In the genomic region with DNA sequence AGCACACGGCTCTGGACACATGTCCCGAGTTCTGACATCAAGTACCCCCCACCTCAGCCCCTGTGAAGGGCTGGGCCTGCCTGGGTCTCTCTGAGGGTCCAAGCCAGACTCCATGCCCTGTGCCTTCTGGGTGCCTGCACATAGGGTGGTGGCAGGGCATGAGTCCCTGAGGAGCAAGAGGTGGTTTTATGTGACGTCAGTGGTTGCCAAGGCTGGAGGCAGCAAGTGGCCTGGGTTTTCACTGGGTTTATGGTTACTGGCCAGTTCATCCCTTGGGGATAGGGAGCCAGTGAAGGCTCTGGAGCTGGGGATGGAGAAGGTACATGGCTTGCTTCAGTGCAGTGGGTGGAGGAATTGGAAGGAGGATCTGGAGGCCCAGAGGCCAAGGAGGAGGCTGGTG, we compare ENCODE assay signal across 22 cellular contexts. TPM values are rescaled to one million over a fixed set of nuclear protein-coding genes. Genes with fewer than 3 reads are reported as not detected.
A peak's percentile ranks its signal among the peaks of the same experiment; 100 is the strongest.
DNase-seq lines count a peak whose midpoint lies in the region; ATAC-seq, FAIRE-seq and TF ChIP-seq lines count a peak whose summit lies in the region.
"Had no signal": no experiment of that assay in that cellular context is flagged by ENCODE, and none has a peak within 500 bp of the region (broad histone marks: within the 10 kb centered on the region; RNA-seq: fewer than 3 reads in every experiment).

No MANE protein-coding gene starts in this region.

- CTCF ChIA-PET in HepG2 (lab: Yijun Ruan, JAX; ENCODE audit: low intra/inter-chr PET ratio, low total read pairs) (no interaction called here), H1 (lab: Charles Lee; ENCODE audit: partially characterized antibody) (interaction anchor here (17.3 to 18.9 kb wide), 2 partner anchors 6 to 8 kb away, joined by 237 read pairs; no protein-coding TSS in a partner anchor), mammary epithelial cell (lab: Charles Lee; ENCODE audit: low non-redundant PET) (no interaction called here)

- H3K27me3 ChIP-seq in HepG2 (ENCODE audit: control insufficient read depth in 1 of 2, insufficient read depth in 2 of 2, low read length in 2 of 2), result peaks cover 11 to 74% of the 10 kb centered on the region in 2 experiments
- no peaks in the 10 kb centered on the region for H3K27me3 ChIP-seq in right lobe of liver
- no peaks in the 10 kb centered on the region; a peak in 2 of 7 replicates for H3K27me3 ChIP-seq in H1 (replicated peaks in 1 of 4; ENCODE audit: control insufficient read depth in 3 of 4, extremely low read depth in 1 of 4, insufficient read depth in 3 of 4, low read length in 3 of 4)
- H3K27me3 ChIP-seq in neuronal stem cell (ENCODE audit: control insufficient read depth in 3 of 3, insufficient read depth in 3 of 3, low read depth in 1 of 3, low read length in 3 of 3), result peaks cover 0 to 32% (median 0%) of the 10 kb centered on the region in 3 experiments
- peaks cover 3% of the 10 kb centered on the region for H3K27me3 ChIP-seq in mammary epithelial cell (ENCODE audit: insufficient read depth, low read length)
- H3K27me3 ChIP-seq: SJSA1 had no signal

- H3K27ac ChIP-seq in HepG2 (ENCODE audit: extremely low read length, insufficient read depth, low read length) (no peak overlapping the region), right lobe of liver (no peak overlapping the region), H1 (ENCODE audit: low read depth, low read length) (no peak overlapping the region), neuronal stem cell (replicated peaks; ENCODE audit: low read length) (no peak overlapping the region), mammary epithelial cell (ENCODE audit: insufficient read depth, low read depth, low read length) (no peak overlapping the region)
- H3K27ac ChIP-seq: HL-60, KMS-11, SJSA1 had no signal

- no peak overlapping the region for H4K5ac ChIP-seq in H1 (ENCODE audit: insufficient read length, low read depth, low read length)

- WGBS in HepG2 (ENCODE audit: low lambda C conversion rate), result no CpG with 5 or more reads among the region's 3 CpGs
- no CpG with 5 or more reads among the region's 3 CpGs for WGBS in right lobe of liver (ENCODE audit: insufficient coverage, low coverage, low lambda C conversion rate, missing lambda C conversion rate)
- WGBS in H1 (ENCODE audit: extremely low coverage in 1 of 2, insufficient coverage in 1 of 2, insufficient read length in 1 of 2, insufficient replicate concordance in 2 of 2, low coverage in 1 of 2, low lambda C conversion rate in 2 of 2, missing lambda C conversion rate in 1 of 2), 2 experiments, result 100% methylated on average over 3 of the region's 3 CpGs; no CpG with 5 or more reads in 1 of the 2 experiments
- no CpG with 5 or more reads among the region's 3 CpGs for WGBS in neuronal stem cell (ENCODE audit: extremely low coverage in 2 of 2, insufficient read length in 2 of 2, insufficient replicate concordance in 1 of 2), 2 donors
- 75% methylated on average over 1 of the region's 3 CpGs for WGBS in mammary epithelial cell (ENCODE audit: low coverage, missing lambda C conversion rate)

- H3K4ac ChIP-seq in H1 (replicated peaks; ENCODE audit: insufficient read length, low read depth, low read length), result no peak overlapping the region
- H3K4ac ChIP-seq in neuronal stem cell (ENCODE audit: low read length), result no peak overlapping the region

- H3K4me2 ChIP-seq in HepG2 (ENCODE audit: low read depth, low read length) (no peak overlapping the region), H1 (ENCODE audit: insufficient read depth in 1 of 2, low read depth in 2 of 2, low read length in 2 of 2) (no peak overlapping the region), neuronal stem cell (ENCODE audit: insufficient read depth, low read length, poor library complexity, severe bottlenecking) (no peak overlapping the region), mammary epithelial cell (ENCODE audit: insufficient read depth, low read depth, low read length) (no peak overlapping the region)
- H3K4me2 ChIP-seq: KMS-11 had no signal

- TF ChIP-seq EP300 in HepG2 (IDR thresholded peaks at IDR 0.05; ENCODE audit: low read depth in 2 of 2, low read length in 2 of 2) (no peak), HepG2 (CRISPR knock-in tag; IDR thresholded peaks at IDR 0.05; ENCODE audit: borderline replicate concordance) (no peak), H1 (IDR thresholded peaks at IDR 0.05; ENCODE audit: borderline replicate concordance in 1 of 2, low read depth in 2 of 2, low read length in 2 of 2) (no peak)

- H3K36me3 ChIP-seq in HepG2 (replicated peaks in 1 of 2; ENCODE audit: control insufficient read depth in 1 of 2, insufficient read depth in 2 of 2, low read length in 2 of 2) (no peaks in the 10 kb centered on the region), right lobe of liver (no peaks in the 10 kb centered on the region), H1 (ENCODE audit: control insufficient read depth in 2 of 4, insufficient read depth in 4 of 4, low read length in 3 of 4) (no peaks in the 10 kb centered on the region), neuronal stem cell (replicated peaks in 1 of 2; ENCODE audit: control insufficient read depth in 2 of 2, insufficient read depth in 2 of 2, low read length in 2 of 2) (no peaks in the 10 kb centered on the region), mammary epithelial cell (ENCODE audit: insufficient read depth, low read length) (no peaks in the 10 kb centered on the region)

- no peak for TF ChIP-seq CTCF in HepG2 (CRISPR knock-in tag; IDR thresholded peaks at IDR 0.05)
- no peak for TF ChIP-seq CTCF in right lobe of liver (IDR thresholded peaks at IDR 0.05)
- no peak for TF ChIP-seq CTCF in H1 (IDR thresholded peaks at IDR 0.05; ENCODE audit: control extremely low read depth in 1 of 3, insufficient read depth in 1 of 3, low read depth in 1 of 3, low read length in 3 of 3)
- no peak for TF ChIP-seq CTCF in type B pancreatic cell (conservative IDR thresholded peaks at IDR 0.05)
- no peak for TF ChIP-seq CTCF in mammary epithelial cell (conservative IDR thresholded peaks at IDR 0.05 in 1 of 2, IDR thresholded peaks at IDR 0.05 in 1 of 2; ENCODE audit: extremely low read depth in 1 of 2, insufficient read depth in 1 of 2, low read depth in 1 of 2, low read length in 2 of 2)

- H3K27ac Mint-ChIP-seq in type B pancreatic cell, result peak overlapping the region; percentile 79

- H3K9ac ChIP-seq in HepG2 (ENCODE audit: insufficient read depth, low read depth, low read length), result no peak overlapping the region
- no peak overlapping the region for H3K9ac ChIP-seq in H1 (replicated peaks in 1 of 4; ENCODE audit: extremely low read depth in 1 of 4, low read depth in 3 of 4, low read length in 3 of 4)
- H3K9ac ChIP-seq in neuronal stem cell (ENCODE audit: low read depth, low read length, poor library complexity), result no peak overlapping the region
- H3K9ac ChIP-seq in mammary epithelial cell (ENCODE audit: insufficient read depth, low read length), result no peak overlapping the region
- H3K9ac ChIP-seq: KMS-11 had no signal

- H3K79me2 ChIP-seq in HepG2 (ENCODE audit: insufficient read depth, low read length) (no peaks in the 10 kb centered on the region), H1 (ENCODE audit: control insufficient read depth in 1 of 2, insufficient read depth in 2 of 2, low read length in 2 of 2) (no peaks in the 10 kb centered on the region), mammary epithelial cell (ENCODE audit: insufficient read depth, low read length) (no peaks in the 10 kb centered on the region)

- POLR2A ChIA-PET in HepG2 (lab: Yijun Ruan, JAX) (no interaction called here), H1 (lab: Charles Lee; ENCODE audit: partially characterized antibody) (no interaction called here)

- intact Hi-C loops in HepG2 (cut with micrococcal nuclease; ENCODE audit: unreplicated experiment), result no loop called here
- intact Hi-C loops in right lobe of liver (cut with DNase I), result no loop called here
- intact Hi-C loops in mammary epithelial cell (cut with micrococcal nuclease), result no loop called here

- no peaks in the 10 kb centered on the region for H3K36me3 Mint-ChIP-seq in type B pancreatic cell
- H3K36me3 Mint-ChIP-seq: CD14-positive monocyte had no signal

- H3K79me1 ChIP-seq in H1 (ENCODE audit: low read depth, low read length) (no peaks in the 10 kb centered on the region), neuronal stem cell (ENCODE audit: low read depth, low read length) (no peaks in the 10 kb centered on the region)

- H3K4me3 ChIP-seq in HepG2 (replicated peaks in 1 of 3; ENCODE audit: insufficient read depth in 1 of 3, low read depth in 2 of 3, low read length in 3 of 3) (no peak overlapping the region), right lobe of liver (no peak overlapping the region), H1 (ENCODE audit: extremely low read depth in 1 of 4, insufficient read depth in 2 of 4, low read depth in 3 of 4, low read length in 4 of 4) (no peak overlapping the region), neuronal stem cell (ENCODE audit: low read length in 2 of 2) (no peak overlapping the region), mammary epithelial cell (replicated peaks in 1 of 3; ENCODE audit: insufficient read depth in 1 of 3, low read depth in 2 of 3, low read length in 3 of 3) (no peak overlapping the region)
- H3K4me3 ChIP-seq: SJSA1 had no signal

- H3K4me1 Mint-ChIP-seq in type B pancreatic cell (ENCODE audit: unreplicated experiment), result peaks cover 25% of the 10 kb centered on the region
- H3K4me1 Mint-ChIP-seq: CD14-positive monocyte had no signal

- ATAC-seq in HepG2 (no peak), right lobe of liver (no peak)

- no peaks in the 10 kb centered on the region for H4K20me1 ChIP-seq in HepG2 (ENCODE audit: insufficient read depth, low read length)
- no peaks in the 10 kb centered on the region for H4K20me1 ChIP-seq in H1 (replicated peaks in 1 of 2; ENCODE audit: control insufficient read depth in 1 of 2, insufficient read depth in 2 of 2, low read length in 2 of 2)
- no peaks in the 10 kb centered on the region for H4K20me1 ChIP-seq in mammary epithelial cell (ENCODE audit: insufficient read depth, low read length)

- BruUV-seq in HepG2 (replicated peaks; lab: Mats Ljungman, UMichigan) (no TSS peak), mammary epithelial cell (replicated peaks; lab: Mats Ljungman, UMichigan) (no TSS peak)

- DNase-seq in HepG2 (ENCODE audit: low spot score) (no peak), right lobe of liver (no peak), H1 (ENCODE audit: low read depth in 1 of 2, low spot score in 2 of 2) (no peak), neuronal stem cell (ENCODE audit: low spot score) (no peak), type B pancreatic cell (ENCODE audit: extremely low spot score, unreplicated experiment) (no peak), NOMO-1 treated with dmso at 0.1 percent for 144 hours (lab: John Stamatoyannopoulos, UW; ENCODE audit: unreplicated experiment) (no peak), mammary epithelial cell (no peak), mucosa of gallbladder (ENCODE audit: low spot score) (no peak)
- DNase-seq: NCI-H1105 treated with DMSO at 0.1 percent for 48 hours, NCI-H2081, NCI-H2171, NCI-H524 treated with DMSO at 0.1 percent for 48 hours, OCI-M1 had no signal

- H3K9me3 Mint-ChIP-seq in type B pancreatic cell, result no peaks in the 10 kb centered on the region
- H3K9me3 Mint-ChIP-seq: CD14-positive monocyte had no signal

- H2BK20ac ChIP-seq in H1 (ENCODE audit: low read length), result peak overlapping the region; percentile 61; the same call in 1 of the 2 replicates

- no peak overlapping the region for H3K18ac ChIP-seq in H1 (ENCODE audit: extremely low read depth, low read length)
- no peak overlapping the region for H3K18ac ChIP-seq in neuronal stem cell (ENCODE audit: low read length)

- H2BK15ac ChIP-seq in H1 (ENCODE audit: low read length), result peak overlapping the region; percentile 92; the same call in 1 of the 2 replicates
- no peak overlapping the region for H2BK15ac ChIP-seq in neuronal stem cell (ENCODE audit: low read length)

- in situ Hi-C loops in HepG2 (cut with HindIII; ENCODE audit: extremely low pct_ligation_motif_present, low pct_unique_long_range_greater_than_20kb) (no loop called here), mammary epithelial cell (cut with MboI; ENCODE audit: low sequenced_read_pairs in 2 of 2) (no loop called here)

- H2BK120ac ChIP-seq in H1 (replicated peaks; ENCODE audit: low read depth, low read length) (peak overlapping the region; percentile 79), neuronal stem cell (ENCODE audit: low read depth, low read length) (no peak overlapping the region)

- H3K4me1 ChIP-seq in HepG2 (ENCODE audit: insufficient read depth, low read length), result peaks cover 15% of the 10 kb centered on the region; the same call in 1 of the 2 replicates
- no peaks in the 10 kb centered on the region for H3K4me1 ChIP-seq in right lobe of liver
- H3K4me1 ChIP-seq in H1 (replicated peaks in 1 of 4; ENCODE audit: control insufficient read depth in 3 of 4, insufficient read depth in 4 of 4, low read length in 3 of 4), result peaks cover 4 to 13% (median 5%) of the 10 kb centered on the region in 4 experiments
- H3K4me1 ChIP-seq in neuronal stem cell (ENCODE audit: control insufficient read depth in 2 of 2, insufficient read depth in 1 of 2, low read depth in 1 of 2, low read length in 2 of 2), result peaks cover 0 to 14% of the 10 kb centered on the region in 2 donors
- no peaks in the 10 kb centered on the region for H3K4me1 ChIP-seq in mammary epithelial cell (ENCODE audit: insufficient read depth, low read length)

- H3K23ac ChIP-seq in H1 (ENCODE audit: insufficient read length) (no peak overlapping the region), neuronal stem cell (ENCODE audit: low read depth, low read length, poor library complexity) (no peak overlapping the region)

- H3K4me3 Mint-ChIP-seq in type B pancreatic cell, result no peak overlapping the region
- H3K4me3 Mint-ChIP-seq: CD14-positive monocyte had no signal

- no peak for TF ChIP-seq POLR2A in HepG2 (IDR thresholded peaks at IDR 0.05; ENCODE audit: insufficient read depth in 1 of 2, low read depth in 2 of 2, low read length in 2 of 2)
- TF ChIP-seq POLR2A in right lobe of liver (IDR thresholded peaks at IDR 0.05), result no peak
- no peak for TF ChIP-seq POLR2A in H1 (IDR thresholded peaks at IDR 0.05; ENCODE audit: control extremely low read depth in 1 of 2, low read depth in 2 of 2, low read length in 2 of 2)

- H4K8ac ChIP-seq in H1 (ENCODE audit: extremely low read depth, insufficient read depth, low read length) (no peak overlapping the region; the same call in 1 of the 2 replicates), neuronal stem cell (ENCODE audit: low read depth, low read length) (no peak overlapping the region)

- H4K91ac ChIP-seq in H1 (replicated peaks; ENCODE audit: insufficient read length, low read length) (no peak overlapping the region), neuronal stem cell (ENCODE audit: low read depth, low read length, poor library complexity) (no peak overlapping the region)

- no peak overlapping the region for H2AFZ ChIP-seq in HepG2 (ENCODE audit: low read length)
- no peak overlapping the region for H2AFZ ChIP-seq in H1 (ENCODE audit: low read length)
- no peak overlapping the region for H2AFZ ChIP-seq in neuronal stem cell (ENCODE audit: low read length)
- H2AFZ ChIP-seq in mammary epithelial cell (ENCODE audit: low read depth, low read length), result no peak overlapping the region

- TF ChIP-seq RAD21 in HepG2 (CRISPR knock-in tag; IDR thresholded peaks at IDR 0.05), result no peak
- TF ChIP-seq RAD21 in H1 (IDR thresholded peaks at IDR 0.05 in 1 of 2, conservative IDR thresholded peaks at IDR 0.05 in 1 of 2; ENCODE audit: low read depth in 2 of 2, low read length in 2 of 2), result no peak

- H2BK5ac ChIP-seq in H1 (ENCODE audit: low read depth, low read length) (no peak overlapping the region), neuronal stem cell (ENCODE audit: low read length) (no peak overlapping the region)

- H2BK12ac ChIP-seq in H1 (ENCODE audit: low read depth, low read length), result no peak overlapping the region
- H2BK12ac ChIP-seq in neuronal stem cell (ENCODE audit: low read length), result no peak overlapping the region

- H2AK5ac ChIP-seq in H1 (ENCODE audit: low read depth, low read length) (no peak overlapping the region), neuronal stem cell (ENCODE audit: low read depth, low read length) (peak overlapping the region; percentile 20)

- FAIRE-seq in HepG2 (lab: Jason Lieb, UNC) (no peak), H1 (lab: Jason Lieb, UNC) (no peak)
- FAIRE-seq: G401.6, GM19239, RCC 7860 had no signal

- dilution Hi-C loops in mammary epithelial cell (cut with HindIII; ENCODE audit: low sequenced_read_pairs), result no loop called here

- H3K27me3 Mint-ChIP-seq in type B pancreatic cell, result peaks cover 7% of the 10 kb centered on the region

- no peak overlapping the region for H3K56ac ChIP-seq in H1 (replicated peaks; ENCODE audit: insufficient read length, low read depth, low read length)

- H3K23me2 ChIP-seq in H1 (ENCODE audit: low read depth, low read length), result no peaks in the 10 kb centered on the region; the same call in 1 of the 2 replicates

- H3K9me3 ChIP-seq in HepG2 (ENCODE audit: low read length) (no peaks in the 10 kb centered on the region), right lobe of liver (no peaks in the 10 kb centered on the region), H1 (ENCODE audit: insufficient read depth in 2 of 2, low read depth in 1 of 2, low read length in 1 of 2) (no peaks in the 10 kb centered on the region), neuronal stem cell (replicated peaks in 1 of 2; ENCODE audit: control insufficient read depth in 2 of 2, insufficient read depth in 1 of 2, low read depth in 1 of 2, low read length in 2 of 2) (no peaks in the 10 kb centered on the region), mammary epithelial cell (replicated peaks; ENCODE audit: insufficient read depth, low read length) (no peaks in the 10 kb centered on the region)
- H3K9me3 ChIP-seq: SJSA1 had no signal

- H3K14ac ChIP-seq in H1 (ENCODE audit: insufficient read length), result no peak overlapping the region
- H3K14ac ChIP-seq in neuronal stem cell (ENCODE audit: low read length), result no peak overlapping the region

RNA-seq across cellular contexts. Expression of a gene that starts 51.1 kb away (rescaled TPM):
- total RNA-seq in HepG2 (2016; rRNA removed; fragmentation: Illumina TruSeq; extraction: Trizol), result 1.3 and 1.7 TPM in 2 replicates
- 2.3 and 2.6 TPM in 2 replicates for total RNA-seq in HepG2 (2016; cell fraction: cytosol; rRNA removed; fragmentation: Illumina TruSeq; extraction: Trizol; ENCODE audit: low read depth)
- 1.7 TPM in 2 replicates for total RNA-seq in HepG2 (2016; cell fraction: insoluble cytoplasmic fraction; rRNA removed; fragmentation: Illumina TruSeq; extraction: Trizol)
- total RNA-seq in HepG2 (2016; cell fraction: membrane; rRNA removed; fragmentation: Illumina TruSeq; extraction: Trizol), result 1.5 and 1.9 TPM in 2 replicates
- total RNA-seq in HepG2 (2016; cell fraction: nucleus; rRNA removed; fragmentation: Illumina TruSeq; extraction: Trizol), result 1.7 and 2.5 TPM in 2 replicates
- polyA plus RNA-seq in HepG2 (2011; rRNA removed), result 0.25 and 0.59 TPM in 2 replicates
- polyA plus RNA-seq in HepG2 (2011; cell fraction: cytosol; rRNA removed), result 0.18 and 0.24 TPM in 2 replicates
- 0.43 and 0.68 TPM in 2 replicates for polyA plus RNA-seq in HepG2 (2011; cell fraction: nucleus; rRNA removed)
- polyA plus RNA-seq in HepG2 (2012), result 0.44 and 0.72 TPM in 2 replicates
- 1.4 and 2.2 TPM in 2 replicates for polyA plus RNA-seq in HepG2 (2016; cell fraction: cytosol; fragmentation: Illumina TruSeq; extraction: Trizol; ENCODE audit: low read depth)
- polyA plus RNA-seq in HepG2 (2016; cell fraction: insoluble cytoplasmic fraction; fragmentation: Illumina TruSeq; extraction: Trizol; ENCODE audit: low read depth), result 1.0 and 1.2 TPM in 2 replicates
- 1.9 and 2.0 TPM in 2 replicates for polyA plus RNA-seq in HepG2 (2016; cell fraction: membrane; fragmentation: Illumina TruSeq; extraction: Trizol; ENCODE audit: low read depth)
- 1.3 and 1.7 TPM in 2 replicates for polyA plus RNA-seq in HepG2 (2016; cell fraction: nucleus; fragmentation: Illumina TruSeq; extraction: Trizol; ENCODE audit: insufficient read depth, low read depth)
- 1.0 and 40.3 TPM in 2 replicates for polyA minus RNA-seq in HepG2 (2011; rRNA and poly(A)+ RNA removed; ENCODE audit: low replicate concordance)
- polyA minus RNA-seq in HepG2 (2011; cell fraction: cytosol; rRNA and poly(A)+ RNA removed), result 0.44 and 0.49 TPM in 2 replicates
- polyA minus RNA-seq in HepG2 (2011; cell fraction: nucleus; rRNA and poly(A)+ RNA removed), result 0.90 and 1.6 TPM in 2 replicates
- total RNA-seq in right lobe of liver, result 1 to 10 TPM; 3.3 to 6.8 (median 4.5) TPM
- 24.7 and 32.9 TPM in 2 replicates for total RNA-seq in H1 (2021; fragmentation: NEBNext Ultra II Directional; extraction: Animal tissue kit (Norgen Biotek cat#: 25700))
- polyA plus RNA-seq in H1 (2011; rRNA removed), result 9.8 and 11.1 TPM in 2 replicates
- 11.8 TPM for polyA plus RNA-seq in H1 (2011; cell fraction: cytosol; rRNA removed)
- polyA plus RNA-seq in H1 (2011; cell fraction: nucleus; rRNA removed), result 30.9 TPM
- polyA plus RNA-seq in H1 (2012, experiment 1 of 2), result 16.6 to 36.3 TPM (median 23.0 TPM) in 4 replicates
- polyA plus RNA-seq in H1 (2012, experiment 2 of 2), result 3.3 TPM
- 6.5 TPM for polyA plus RNA-seq in H1 (2013, experiment 1 of 2)
- polyA plus RNA-seq in H1 (2013, experiment 2 of 2), result 6.7 TPM
- 55.1 and 82.5 TPM in 2 replicates for polyA minus RNA-seq in H1 (2011; rRNA and poly(A)+ RNA removed)
- 20.8 TPM for polyA minus RNA-seq in H1 (2011; cell fraction: cytosol; rRNA and poly(A)+ RNA removed)
- 60.8 TPM for polyA minus RNA-seq in H1 (2011; cell fraction: nucleus; rRNA and poly(A)+ RNA removed)
- polyA plus RNA-seq in neuronal stem cell (2013, experiment 1 of 2), result 17.5 TPM
- polyA plus RNA-seq in neuronal stem cell (2013, experiment 2 of 2), result 17.5 TPM
- 45.7 and 73.8 TPM in 2 replicates for total RNA-seq in type B pancreatic cell (ENCODE audit: low replicate concordance)
- 1 to 10 TPM; 2.8 to 4.2 TPM for total RNA-seq in mammary epithelial cell
- 0.42 TPM for polyA plus RNA-seq in mammary epithelial cell
- 46.5 TPM for polyA minus RNA-seq in mammary epithelial cell
- 49.9 TPM for total RNA-seq in mucosa of gallbladder
- total RNA-seq: HT-29 had no signal
- polyA plus RNA-seq: CD14-positive monocyte had no signal

RNA-seq across cellular contexts. Expression of a gene that starts 58.0 kb away (rescaled TPM):
- total RNA-seq in HepG2 (2016; rRNA removed; fragmentation: Illumina TruSeq; extraction: Trizol), result not detected in 2 replicates
- not detected in 2 replicates for total RNA-seq in HepG2 (2016; cell fraction: cytosol; rRNA removed; fragmentation: Illumina TruSeq; extraction: Trizol; ENCODE audit: low read depth)
- total RNA-seq in HepG2 (2016; cell fraction: insoluble cytoplasmic fraction; rRNA removed; fragmentation: Illumina TruSeq; extraction: Trizol), result not detected in 2 replicates
- total RNA-seq in HepG2 (2016; cell fraction: membrane; rRNA removed; fragmentation: Illumina TruSeq; extraction: Trizol), result not detected in 2 replicates
- total RNA-seq in HepG2 (2016; cell fraction: nucleus; rRNA removed; fragmentation: Illumina TruSeq; extraction: Trizol), result not detected in 2 replicates
- not detected in 2 replicates for polyA plus RNA-seq in HepG2 (2011; rRNA removed)
- polyA plus RNA-seq in HepG2 (2011; cell fraction: cytosol; rRNA removed), result not detected in 2 replicates
- polyA plus RNA-seq in HepG2 (2011; cell fraction: nucleus; rRNA removed), result 0.06 and 0.12 TPM in 2 replicates
- not detected in 2 replicates for polyA plus RNA-seq in HepG2 (2012)
- 0.06 TPM in 2 replicates for polyA plus RNA-seq in HepG2 (2016; cell fraction: cytosol; fragmentation: Illumina TruSeq; extraction: Trizol; ENCODE audit: low read depth)
- not detected in 2 replicates for polyA plus RNA-seq in HepG2 (2016; cell fraction: insoluble cytoplasmic fraction; fragmentation: Illumina TruSeq; extraction: Trizol; ENCODE audit: low read depth)
- not detected in 2 replicates for polyA plus RNA-seq in HepG2 (2016; cell fraction: membrane; fragmentation: Illumina TruSeq; extraction: Trizol; ENCODE audit: low read depth)
- polyA plus RNA-seq in HepG2 (2016; cell fraction: nucleus; fragmentation: Illumina TruSeq; extraction: Trizol; ENCODE audit: insufficient read depth, low read depth), result 0.11 and 0.14 TPM in 2 replicates
- polyA minus RNA-seq in HepG2 (2011; rRNA and poly(A)+ RNA removed; ENCODE audit: low replicate concordance), result 0.02 TPM in 1 of 2 replicates, not detected in the other
- polyA minus RNA-seq in HepG2 (2011; cell fraction: cytosol; rRNA and poly(A)+ RNA removed), result not detected in 2 replicates
- polyA minus RNA-seq in HepG2 (2011; cell fraction: nucleus; rRNA and poly(A)+ RNA removed), result under 0.01 and 0.12 TPM in 2 replicates
- 1 to 10 TPM in 1 of 6 experiments, under 1 TPM in 4, not detected in 1; 0.06 to 1.6 (median 0.42) TPM for total RNA-seq in right lobe of liver
- 0.71 and 1.3 TPM in 2 replicates for total RNA-seq in H1 (2021; fragmentation: NEBNext Ultra II Directional; extraction: Animal tissue kit (Norgen Biotek cat#: 25700))
- 0.41 and 0.89 TPM in 2 replicates for polyA plus RNA-seq in H1 (2011; rRNA removed)
- 0.88 TPM for polyA plus RNA-seq in H1 (2011; cell fraction: cytosol; rRNA removed)
- 4.4 TPM for polyA plus RNA-seq in H1 (2011; cell fraction: nucleus; rRNA removed)
- polyA plus RNA-seq in H1 (2012, experiment 1 of 2), result 0.60 to 1.6 TPM (median 0.87 TPM) in 4 replicates
- polyA plus RNA-seq in H1 (2012, experiment 2 of 2), result 0.45 TPM
- polyA plus RNA-seq in H1 (2013, experiment 1 of 2), result 0.63 TPM
- 0.57 TPM for polyA plus RNA-seq in H1 (2013, experiment 2 of 2)
- 0.63 and 0.91 TPM in 2 replicates for polyA minus RNA-seq in H1 (2011; rRNA and poly(A)+ RNA removed)
- not detected for polyA minus RNA-seq in H1 (2011; cell fraction: cytosol; rRNA and poly(A)+ RNA removed)
- polyA minus RNA-seq in H1 (2011; cell fraction: nucleus; rRNA and poly(A)+ RNA removed), result 1.9 TPM
- polyA plus RNA-seq in neuronal stem cell (2013, experiment 1 of 2), result 1.5 TPM
- 1.6 TPM for polyA plus RNA-seq in neuronal stem cell (2013, experiment 2 of 2)
- total RNA-seq in type B pancreatic cell (ENCODE audit: low replicate concordance), result 0.98 and 4.7 TPM in 2 replicates
- total RNA-seq in mammary epithelial cell, result not detected
- polyA plus RNA-seq in mammary epithelial cell, result not detected
- polyA minus RNA-seq in mammary epithelial cell, result not detected
- total RNA-seq in mucosa of gallbladder, result 1.8 TPM
- total RNA-seq: H4, HT-29 had no signal
- polyA plus RNA-seq: CD14-positive monocyte had no signal
